Comparison of ENCODE assay signal across 20 cellular contexts in the genomic region with DNA sequence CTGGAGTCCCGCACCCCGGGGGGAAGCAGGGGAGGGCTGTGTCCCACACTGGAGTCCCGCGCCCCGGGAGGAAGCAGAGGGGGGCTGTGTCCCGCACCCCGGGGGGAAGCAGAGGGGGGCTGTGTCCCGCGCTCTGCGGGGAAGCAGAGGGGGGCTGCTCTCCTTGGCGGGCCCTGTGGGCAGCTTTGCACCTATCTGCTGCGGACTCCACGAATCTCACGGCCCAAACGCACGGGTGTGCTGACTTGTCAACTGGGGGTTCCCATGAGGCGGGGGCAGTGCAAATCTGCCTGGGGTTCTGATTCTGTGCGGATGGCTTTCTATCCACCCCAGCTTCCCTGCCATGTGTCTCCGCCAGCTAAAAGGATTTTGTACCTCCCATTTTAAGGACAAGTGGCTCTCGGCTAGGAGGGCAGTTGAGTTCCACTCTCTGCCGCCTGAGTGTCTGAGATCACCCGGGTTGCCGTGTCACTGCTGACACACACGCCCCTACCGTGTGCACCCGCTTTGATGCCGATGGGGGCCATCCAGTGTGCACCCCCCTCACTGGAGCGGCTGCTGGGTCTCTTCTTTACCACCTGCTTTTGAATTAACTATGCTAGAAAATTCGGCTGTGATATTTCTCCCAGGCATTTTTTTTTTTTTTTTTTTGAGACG. TPM values are rescaled to one million over a fixed set of nuclear protein-coding genes. Genes with fewer than 3 reads are reported as not detected.
"Had no signal": no experiment of that assay in that cellular context is flagged by ENCODE, and none has a peak within 500 bp of the region (broad histone marks: within the 10 kb centered on the region; RNA-seq: fewer than 3 reads in every experiment).

No MANE protein-coding gene starts in this region.

- FAIRE-seq: bronchial epithelial cell, endothelial cell of umbilical vein had no signal

- H3K36me3 Mint-ChIP-seq: activated naive CD4-positive, alpha-beta T cell treated with anti-CD3 and anti-CD28 coated beads, Interleukin-2, amount 50 U/mL, for 72 hours had no signal

- H3K9me3 Mint-ChIP-seq: activated naive CD4-positive, alpha-beta T cell treated with anti-CD3 and anti-CD28 coated beads, Interleukin-2, amount 50 U/mL, for 72 hours; stimulated activated naive CD8-positive, alpha-beta T cell treated with anti-CD3 and anti-CD28 coated beads, Interleukin-15, Interleukin-2, amounts not matched to agents 100 ng/mL and 50 ng/mL, for 24 hours had no signal

- H3K27me3 ChIP-seq: adrenal gland, esophagus squamous epithelium, transverse colon had no signal

- H3K27ac Mint-ChIP-seq: activated naive CD4-positive, alpha-beta T cell treated with anti-CD3 and anti-CD28 coated beads, Interleukin-2, amount 50 U/mL, for 72 hours; progenitor cell of endocrine pancreas; stimulated activated naive CD8-positive, alpha-beta T cell treated with anti-CD3 and anti-CD28 coated beads, Interleukin-15, Interleukin-2, amounts not matched to agents 100 ng/mL and 50 ng/mL, for 24 hours had no signal

- DNase-seq: activated CD4-positive, CD25-positive, alpha-beta regulatory T cell treated with anti-CD3 and anti-CD28 coated beads, Interleukin-2, amount 50 U/mL, for 72 hours; activated CD8-positive, alpha-beta memory T cell treated with anti-CD3 and anti-CD28 coated beads for 24 hours; activated CD8-positive, alpha-beta memory T cell treated with anti-CD3 and anti-CD28 coated beads, Interleukin-2, amount 50 U/mL, for 48 hours; activated effector memory CD4-positive, alpha-beta T cell treated with anti-CD3 and anti-CD28 coated beads, Interleukin-2, amount 50 U/mL, for 16 hours; activated T-cell treated with anti-CD3 and anti-CD28 coated beads, Interleukin-2, amount 50 U/mL, for 48 hours; adrenal gland; dermis blood vessel endothelial cell; effector memory CD4-positive, alpha-beta T cell; esophagus squamous epithelium; left colon; occipital lobe; stimulated activated CD4-positive, alpha-beta T cell treated with anti-CD3 and anti-CD28 coated beads, Interleukin-2, amount 100 ng/mL, for 48 hours; T-helper 2 cell; transverse colon had no signal

- H3K4me3 ChIP-seq: adrenal gland, esophagus squamous epithelium, transverse colon had no signal

- H3K9me3 ChIP-seq: adrenal gland, esophagus squamous epithelium, transverse colon had no signal

- H3K4me1 ChIP-seq: adrenal gland, esophagus squamous epithelium, transverse colon had no signal

- H3K27ac ChIP-seq: adrenal gland, esophagus squamous epithelium, transverse colon, VCaP had no signal

- ATAC-seq: activated naive CD4-positive, alpha-beta T cell treated with anti-CD3 and anti-CD28 coated beads, Interleukin-2, amount 50 U/mL, for 72 hours; left colon had no signal

- H3K4me3 Mint-ChIP-seq: stimulated activated naive CD8-positive, alpha-beta T cell treated with anti-CD3 and anti-CD28 coated beads, Interleukin-15, Interleukin-2, amounts not matched to agents 100 ng/mL and 50 ng/mL, for 24 hours had no signal

- H3K36me3 ChIP-seq: adrenal gland, transverse colon had no signal

- H3K27me3 Mint-ChIP-seq: progenitor cell of endocrine pancreas; stimulated activated naive CD8-positive, alpha-beta T cell treated with anti-CD3 and anti-CD28 coated beads, Interleukin-15, Interleukin-2, amounts not matched to agents 100 ng/mL and 50 ng/mL, for 24 hours had no signal

RNA-seq across cellular contexts. Expression of a gene that starts 20.5 kb away (rescaled TPM):
- total RNA-seq: activated naive CD4-positive, alpha-beta T cell treated with anti-CD3 and anti-CD28 coated beads, Interleukin-2, amount 50 U/mL, for 72 hours had no signal
